ENCODE assay signal across 11 cellular contexts in genomic region chr1:176164014-176164678, GRCh38.
"Had no signal": no experiment of that assay in that cellular context is flagged by ENCODE, and none has a peak within 500 bp of the region (broad histone marks: within the 10 kb centered on the region; RNA-seq: fewer than 3 reads in every experiment).

No MANE protein-coding gene starts in this region.

- H3K9me3 Mint-ChIP-seq: activated naive CD4-positive, alpha-beta T cell treated with anti-CD3 and anti-CD28 coated beads for 36 hours had no signal

- H3K4me1 ChIP-seq: sigmoid colon had no signal

- H3K4me3 ChIP-seq: lung, sigmoid colon had no signal

- H3K9me3 ChIP-seq: sigmoid colon had no signal

- H3K4me3 Mint-ChIP-seq: activated naive CD4-positive, alpha-beta T cell treated with anti-CD3 and anti-CD28 coated beads for 36 hours; nephron; T-helper 17 cell had no signal

- H3K27me3 Mint-ChIP-seq: T-helper 17 cell had no signal

- H3K27ac ChIP-seq: sigmoid colon, VCaP had no signal

- H3K27me3 ChIP-seq: sigmoid colon had no signal

- DNase-seq: activated CD4-positive, alpha-beta T cell treated with anti-CD3 and anti-CD28 coated beads for 4 hours; activated naive CD4-positive, alpha-beta T cell treated with anti-CD3 and anti-CD28 coated beads for 36 hours; amniotic stem cell; effector CD4-positive, alpha-beta T cell; head of caudate nucleus; sigmoid colon; T-helper 17 cell had no signal

- H3K27ac Mint-ChIP-seq: activated naive CD4-positive, alpha-beta T cell treated with anti-CD3 and anti-CD28 coated beads for 36 hours; nephron; T-helper 17 cell had no signal

- ATAC-seq: Right ventricle myocardium inferior, T-helper 17 cell had no signal

- H3K4me1 Mint-ChIP-seq: nephron had no signal
